17 cellular contexts compared by ENCODE assay signal in genomic region chr6:44154067-44154466, GRCh38. TPM values are rescaled to one million over a fixed set of nuclear protein-coding genes. Genes with fewer than 3 reads are reported as not detected.
DNase-seq lines count a peak whose midpoint lies in the region; ATAC-seq and TF ChIP-seq lines count a peak whose summit lies in the region.
"Had no signal": no experiment of that assay in that cellular context is flagged by ENCODE, and none has a peak within 500 bp of the region (broad histone marks: within the 10 kb centered on the region; RNA-seq: fewer than 3 reads in every experiment).

No MANE protein-coding gene starts in this region.

- ATAC-seq in HG03439 (IDR thresholded peaks at IDR 0.05; ENCODE audit: unreplicated experiment) = no peak
- ATAC-seq: A549; CD8-positive, alpha-beta T cell; GM12878; HCT116 had no signal

- TF ChIP-seq CTCF in HEK293 (tag by site-specific recombination; IDR thresholded peaks at IDR 0.05) (no peak), stomach (IDR thresholded peaks at IDR 0.05) (no peak), endothelial cell (IDR thresholded peaks at IDR 0.05; ENCODE audit: unreplicated experiment) (no peak)

- H3K4me3 ChIP-seq in HEK293 (ENCODE audit: low read depth, low read length) (no peak overlapping the region), stomach (peak overlapping the region in 1 of 4 donors; percentile 32)
- H3K4me3 ChIP-seq: A549, GM12878 had no signal

- CTCF ChIA-PET in HEK293 (lab: Yijun Ruan, JAX) = interaction anchor here (0.6 to 3.4 kb wide), 13 partner anchors 8 to 631 kb away, joined by 3 to 16 read pairs (median 3); partner anchors contain the start of gene HSP90AB1

- no peaks in the 10 kb centered on the region for H3K4me1 ChIP-seq in HEK293 (ENCODE audit: control insufficient read depth, insufficient read depth, low read length)
- peaks cover 14 to 68% (median 37%) of the 10 kb centered on the region in 4 donors for H3K4me1 ChIP-seq in stomach
- H3K4me1 ChIP-seq: A549 had no signal

- H3K9me3 ChIP-seq in HEK293 (ENCODE audit: control insufficient read depth, insufficient read depth, low read depth, low read length) (no peaks in the 10 kb centered on the region), stomach (no peaks in the 10 kb centered on the region)
- H3K9me3 ChIP-seq: A549 had no signal

- H3K27me3 ChIP-seq in stomach = no peaks in the 10 kb centered on the region

- no peak for TF ChIP-seq POLR2A in stomach (IDR thresholded peaks at IDR 0.05)

- no peak overlapping the region for H3K4me3 Mint-ChIP-seq in endothelial cell (ENCODE audit: unreplicated experiment)
- H3K4me3 Mint-ChIP-seq: CD8-positive, alpha-beta T cell had no signal

- TF ChIP-seq EP300 in stomach (IDR thresholded peaks at IDR 0.05) = no peak

- 51 to 72% (median 54%) methylated on average over 12 of the region's 12 CpGs for WGBS in stomach, 5 donors

- intact Hi-C loops in stomach (cut with DNase I; ENCODE audit: low total_unique reads) = loop anchor here (5.0 kb wide), 1 partner anchor 57 kb away; no protein-coding TSS in a partner anchor

- H3K27ac Mint-ChIP-seq in endothelial cell (ENCODE audit: unreplicated experiment) = no peak overlapping the region
- H3K27ac Mint-ChIP-seq: CD8-positive, alpha-beta T cell had no signal

- peaks cover 0 to 26% of the 10 kb centered on the region in 2 experiments; a peak in 1 of 3 replicates for H3K36me3 ChIP-seq in HEK293 (ENCODE audit: control insufficient read depth in 2 of 2, insufficient read depth in 1 of 2, low read length in 2 of 2)
- H3K36me3 ChIP-seq in stomach = peaks cover 8 to 39% (median 28%) of the 10 kb centered on the region in 4 donors

- no peaks in the 10 kb centered on the region for H3K9me3 Mint-ChIP-seq in endothelial cell (ENCODE audit: unreplicated experiment)
- H3K9me3 Mint-ChIP-seq: CD8-positive, alpha-beta T cell had no signal

- H3K4me1 Mint-ChIP-seq in endothelial cell (ENCODE audit: unreplicated experiment) = no peaks in the 10 kb centered on the region

- H3K27ac ChIP-seq in HEK293 (ENCODE audit: extremely low read depth, low read depth, low read length) (no peak overlapping the region), stomach (peak overlapping the region in 4 of 5 donors; percentile 81 to 88 (median 84))
- H3K27ac ChIP-seq: A549 had no signal

- H3K36me3 Mint-ChIP-seq in endothelial cell (ENCODE audit: low read depth, unreplicated experiment) = peaks cover 16% of the 10 kb centered on the region

- peak; percentile 31 for DNase-seq in SW480 (ENCODE audit: low spot score)
- DNase-seq in ecto neural progenitor cell (ENCODE audit: low spot score) = peak; percentile 43
- DNase-seq in stomach = no peak
- DNase-seq in endothelial cell (ENCODE audit: low spot score) = no peak
- DNase-seq in A172 (ENCODE audit: low spot score) = no peak
- DNase-seq: AML-193; Calu3; CD8-positive, alpha-beta T cell; DMS79 treated with DMSO at 0.1 percent for 48 hours; GF-D8; GOT3 had no signal

- POLR2A ChIA-PET in HEK293 (lab: Yijun Ruan, JAX) = no interaction called here

- H3K27me3 Mint-ChIP-seq in endothelial cell (ENCODE audit: unreplicated experiment) = peaks cover 7% of the 10 kb centered on the region

TF ChIP-seq in HEK293, 187 proteins besides CTCF, POLR2A, EP300 and RAD21:
- TF ChIP-seq HIC1 (tag by site-specific recombination; IDR thresholded peaks at IDR 0.05) = 0 out of 2 replicates have a peak, but pooled peaks have one; percentile 29
- no peak for TF ChIP-seq ZNF555 (tag by site-specific recombination; conservative IDR thresholded peaks at IDR 0.05)

RNA-seq across cellular contexts. Expression of gene CAPN11, which starts 4.6 kb away (rescaled TPM):
- under 1 TPM in 1 of 5 donors, not detected in 4; 0.18 TPM for total RNA-seq in stomach
- under 1 TPM in 2 of 3 donors, not detected in 1; 0.15 to 0.19 TPM for polyA plus RNA-seq in stomach
- 2.3 TPM for total RNA-seq in endothelial cell (ENCODE audit: unreplicated experiment)
- total RNA-seq in A172 (2014; rRNA removed; shearing (Covaris generic)) = not detected in 2 replicates
- total RNA-seq: Calu3, HT-29 had no signal

RNA-seq across cellular contexts. Expression of gene TMEM63B, which starts 26.7 kb away (rescaled TPM):
- total RNA-seq in stomach = 10 to 100 TPM; 20.7 to 90.6 (median 57.8) TPM
- polyA plus RNA-seq in stomach = 10 to 100 TPM in 2 of 3 donors, 1 to 10 TPM in 1; 5.5 to 16.8 (median 14.8) TPM
- 33.4 TPM for total RNA-seq in endothelial cell (ENCODE audit: unreplicated experiment)
- 43.1 and 47.9 TPM in 2 replicates for total RNA-seq in A172 (2014; rRNA removed; shearing (Covaris generic))

RNA-seq across cellular contexts. Expression of gene MRPL14, which starts 26.8 kb away (rescaled TPM):
- total RNA-seq in stomach = 10 to 100 TPM; 17.0 to 59.1 (median 37.3) TPM
- polyA plus RNA-seq in stomach = 10 to 100 TPM; 61.1 to 82.3 (median 78.7) TPM
- 30.3 TPM for total RNA-seq in endothelial cell (ENCODE audit: unreplicated experiment)
- 136 and 149 TPM in 2 replicates for total RNA-seq in A172 (2014; rRNA removed; shearing (Covaris generic))

Comparison
In these comparisons a context has a peak if more than half of its experiments do, and no peak if none do; other contexts are left out.
1. DNase-seq: peak in SW480 (single experiment) and ecto neural progenitor cell (single experiment); none in stomach (single experiment), endothelial cell (single experiment) and A172 (single experiment).